2 cellular contexts compared by ENCODE assay signal in the genomic region with DNA sequence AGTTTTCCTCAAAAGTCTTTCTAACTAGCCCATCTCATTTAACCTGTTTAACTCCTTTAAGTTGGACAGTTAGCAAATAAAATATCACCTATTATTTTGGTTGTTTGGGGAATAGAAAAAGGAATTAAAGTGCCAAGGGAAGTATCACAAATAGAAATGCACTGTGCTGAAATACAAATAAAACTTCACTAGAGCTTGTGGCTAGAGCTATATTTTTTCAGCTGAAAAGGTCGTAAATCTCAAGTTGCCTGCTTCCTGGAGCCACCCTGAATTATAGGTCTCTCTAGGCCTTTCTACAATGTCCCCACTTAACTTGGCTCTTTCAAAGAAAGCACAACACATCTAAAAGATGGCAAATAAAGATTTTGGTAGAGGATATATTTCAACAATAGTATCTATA.
TF ChIP-seq lines count a peak whose summit lies in the region.

No MANE protein-coding gene starts in this region.

TF ChIP-seq in HEK293, 187 proteins besides CTCF, POLR2A, EP300 and RAD21 (continued from another document and continues in another):
- TF ChIP-seq, protein P1, sequence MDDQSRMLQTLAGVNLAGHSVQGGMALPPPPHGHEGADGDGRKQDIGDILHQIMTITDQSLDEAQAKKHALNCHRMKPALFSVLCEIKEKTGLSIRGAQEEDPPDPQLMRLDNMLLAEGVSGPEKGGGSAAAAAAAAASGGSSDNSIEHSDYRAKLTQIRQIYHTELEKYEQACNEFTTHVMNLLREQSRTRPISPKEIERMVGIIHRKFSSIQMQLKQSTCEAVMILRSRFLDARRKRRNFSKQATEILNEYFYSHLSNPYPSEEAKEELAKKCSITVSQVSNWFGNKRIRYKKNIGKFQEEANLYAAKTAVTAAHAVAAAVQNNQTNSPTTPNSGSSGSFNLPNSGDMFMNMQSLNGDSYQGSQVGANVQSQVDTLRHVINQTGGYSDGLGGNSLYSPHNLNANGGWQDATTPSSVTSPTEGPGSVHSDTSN (CRISPR knock-in tag; IDR thresholded peaks at IDR 0.05): no peak
- no peak for TF ChIP-seq GLIS1 (tag by site-specific recombination; IDR thresholded peaks at IDR 0.05)
- TF ChIP-seq YY2 (tag by site-specific recombination; IDR thresholded peaks at IDR 0.05): no peak
- TF ChIP-seq, protein P2, sequence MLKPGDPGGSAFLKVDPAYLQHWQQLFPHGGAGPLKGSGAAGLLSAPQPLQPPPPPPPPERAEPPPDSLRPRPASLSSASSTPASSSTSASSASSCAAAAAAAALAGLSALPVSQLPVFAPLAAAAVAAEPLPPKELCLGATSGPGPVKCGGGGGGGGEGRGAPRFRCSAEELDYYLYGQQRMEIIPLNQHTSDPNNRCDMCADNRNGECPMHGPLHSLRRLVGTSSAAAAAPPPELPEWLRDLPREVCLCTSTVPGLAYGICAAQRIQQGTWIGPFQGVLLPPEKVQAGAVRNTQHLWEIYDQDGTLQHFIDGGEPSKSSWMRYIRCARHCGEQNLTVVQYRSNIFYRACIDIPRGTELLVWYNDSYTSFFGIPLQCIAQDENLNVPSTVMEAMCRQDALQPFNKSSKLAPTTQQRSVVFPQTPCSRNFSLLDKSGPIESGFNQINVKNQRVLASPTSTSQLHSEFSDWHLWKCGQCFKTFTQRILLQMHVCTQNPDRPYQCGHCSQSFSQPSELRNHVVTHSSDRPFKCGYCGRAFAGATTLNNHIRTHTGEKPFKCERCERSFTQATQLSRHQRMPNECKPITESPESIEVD (tag by site-specific recombination; IDR thresholded peaks at IDR 0.05): peak; percentile 92
- TF ChIP-seq GLIS2 (tag by site-specific recombination; IDR thresholded peaks at IDR 0.05): no peak
- no peak for TF ChIP-seq ZNF37A (tag by site-specific recombination; IDR thresholded peaks at IDR 0.05)
- TF ChIP-seq ZBTB8A (tag by site-specific recombination; IDR thresholded peaks at IDR 0.05): no peak
- no peak for TF ChIP-seq ZXDB (tag by site-specific recombination; IDR thresholded peaks at IDR 0.05)
- TF ChIP-seq, protein P3, sequence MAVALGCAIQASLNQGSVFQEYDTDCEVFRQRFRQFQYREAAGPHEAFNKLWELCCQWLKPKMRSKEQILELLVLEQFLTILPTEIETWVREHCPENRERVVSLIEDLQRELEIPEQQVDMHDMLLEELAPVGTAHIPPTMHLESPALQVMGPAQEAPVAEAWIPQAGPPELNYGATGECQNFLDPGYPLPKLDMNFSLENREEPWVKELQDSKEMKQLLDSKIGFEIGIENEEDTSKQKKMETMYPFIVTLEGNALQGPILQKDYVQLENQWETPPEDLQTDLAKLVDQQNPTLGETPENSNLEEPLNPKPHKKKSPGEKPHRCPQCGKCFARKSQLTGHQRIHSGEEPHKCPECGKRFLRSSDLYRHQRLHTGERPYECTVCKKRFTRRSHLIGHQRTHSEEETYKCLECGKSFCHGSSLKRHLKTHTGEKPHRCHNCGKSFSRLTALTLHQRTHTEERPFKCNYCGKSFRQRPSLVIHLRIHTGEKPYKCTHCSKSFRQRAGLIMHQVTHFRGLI (tag by site-specific recombination; IDR thresholded peaks at IDR 0.05): no peak
- TF ChIP-seq, protein P4, sequence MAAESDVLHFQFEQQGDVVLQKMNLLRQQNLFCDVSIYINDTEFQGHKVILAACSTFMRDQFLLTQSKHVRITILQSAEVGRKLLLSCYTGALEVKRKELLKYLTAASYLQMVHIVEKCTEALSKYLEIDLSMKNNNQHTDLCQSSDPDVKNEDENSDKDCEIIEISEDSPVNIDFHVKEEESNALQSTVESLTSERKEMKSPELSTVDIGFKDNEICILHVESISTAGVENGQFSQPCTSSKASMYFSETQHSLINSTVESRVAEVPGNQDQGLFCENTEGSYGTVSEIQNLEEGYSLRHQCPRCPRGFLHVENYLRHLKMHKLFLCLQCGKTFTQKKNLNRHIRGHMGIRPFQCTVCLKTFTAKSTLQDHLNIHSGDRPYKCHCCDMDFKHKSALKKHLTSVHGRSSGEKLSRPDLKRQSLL (tag by site-specific recombination; IDR thresholded peaks at IDR 0.05): peak; percentile 88
- TF ChIP-seq, protein P5, sequence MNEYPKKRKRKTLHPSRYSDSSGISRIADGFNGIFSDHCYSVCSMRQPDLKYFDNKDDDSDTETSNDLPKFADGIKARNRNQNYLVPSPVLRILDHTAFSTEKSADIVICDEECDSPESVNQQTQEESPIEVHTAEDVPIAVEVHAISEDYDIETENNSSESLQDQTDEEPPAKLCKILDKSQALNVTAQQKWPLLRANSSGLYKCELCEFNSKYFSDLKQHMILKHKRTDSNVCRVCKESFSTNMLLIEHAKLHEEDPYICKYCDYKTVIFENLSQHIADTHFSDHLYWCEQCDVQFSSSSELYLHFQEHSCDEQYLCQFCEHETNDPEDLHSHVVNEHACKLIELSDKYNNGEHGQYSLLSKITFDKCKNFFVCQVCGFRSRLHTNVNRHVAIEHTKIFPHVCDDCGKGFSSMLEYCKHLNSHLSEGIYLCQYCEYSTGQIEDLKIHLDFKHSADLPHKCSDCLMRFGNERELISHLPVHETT (tag by site-specific recombination; IDR thresholded peaks at IDR 0.05): no peak
- TF ChIP-seq ZNF664 (tag by site-specific recombination; IDR thresholded peaks at IDR 0.05): peak; percentile 69; the same call in 1 of the 2 replicates
- no peak for TF ChIP-seq ZFP37 (tag by site-specific recombination; IDR thresholded peaks at IDR 0.05)
- TF ChIP-seq GLI4 (tag by site-specific recombination; IDR thresholded peaks at IDR 0.05): no peak
- TF ChIP-seq, protein P6, sequence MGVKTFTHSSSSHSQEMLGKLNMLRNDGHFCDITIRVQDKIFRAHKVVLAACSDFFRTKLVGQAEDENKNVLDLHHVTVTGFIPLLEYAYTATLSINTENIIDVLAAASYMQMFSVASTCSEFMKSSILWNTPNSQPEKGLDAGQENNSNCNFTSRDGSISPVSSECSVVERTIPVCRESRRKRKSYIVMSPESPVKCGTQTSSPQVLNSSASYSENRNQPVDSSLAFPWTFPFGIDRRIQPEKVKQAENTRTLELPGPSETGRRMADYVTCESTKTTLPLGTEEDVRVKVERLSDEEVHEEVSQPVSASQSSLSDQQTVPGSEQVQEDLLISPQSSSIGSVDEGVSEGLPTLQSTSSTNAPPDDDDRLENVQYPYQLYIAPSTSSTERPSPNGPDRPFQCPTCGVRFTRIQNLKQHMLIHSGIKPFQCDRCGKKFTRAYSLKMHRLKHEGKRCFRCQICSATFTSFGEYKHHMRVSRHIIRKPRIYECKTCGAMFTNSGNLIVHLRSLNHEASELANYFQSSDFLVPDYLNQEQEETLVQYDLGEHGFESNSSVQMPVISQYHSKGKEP (tag by site-specific recombination; IDR thresholded peaks at IDR 0.05): 0 out of 2 replicates have a peak, but pooled peaks have one; percentile 71
- no peak for TF ChIP-seq ZNF48 (tag by site-specific recombination; IDR thresholded peaks at IDR 0.05)
- no peak for TF ChIP-seq ZNF132 (tag by site-specific recombination; IDR thresholded peaks at IDR 0.05; ENCODE audit: borderline replicate concordance)
- TF ChIP-seq ZNF830 (tag by site-specific recombination; IDR thresholded peaks at IDR 0.05; ENCODE audit: low read depth): no peak

TF ChIP-seq in K562, 482 proteins besides CTCF, POLR2A, EP300 and RAD21 (continued from another document):
- TF ChIP-seq ELF1 (tag; IDR thresholded peaks at IDR 0.05): no peak
- no peak for TF ChIP-seq SUPT5H (IDR thresholded peaks at IDR 0.05)
- TF ChIP-seq, protein P7, sequence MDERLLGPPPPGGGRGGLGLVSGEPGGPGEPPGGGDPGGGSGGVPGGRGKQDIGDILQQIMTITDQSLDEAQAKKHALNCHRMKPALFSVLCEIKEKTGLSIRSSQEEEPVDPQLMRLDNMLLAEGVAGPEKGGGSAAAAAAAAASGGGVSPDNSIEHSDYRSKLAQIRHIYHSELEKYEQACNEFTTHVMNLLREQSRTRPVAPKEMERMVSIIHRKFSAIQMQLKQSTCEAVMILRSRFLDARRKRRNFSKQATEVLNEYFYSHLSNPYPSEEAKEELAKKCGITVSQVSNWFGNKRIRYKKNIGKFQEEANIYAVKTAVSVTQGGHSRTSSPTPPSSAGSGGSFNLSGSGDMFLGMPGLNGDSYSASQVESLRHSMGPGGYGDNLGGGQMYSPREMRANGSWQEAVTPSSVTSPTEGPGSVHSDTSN (CRISPR knock-in tag; IDR thresholded peaks at IDR 0.05; ENCODE audit: low read depth): no peak
- TF ChIP-seq, protein P7 (tag; conservative IDR thresholded peaks at IDR 0.05; ENCODE audit: low read depth): peak; percentile 45; the same call in 1 of the 2 replicates
TF ChIP-seq in K562: peak in this region for 2.
